9 cellular contexts compared by ENCODE assay signal in the genomic region with DNA sequence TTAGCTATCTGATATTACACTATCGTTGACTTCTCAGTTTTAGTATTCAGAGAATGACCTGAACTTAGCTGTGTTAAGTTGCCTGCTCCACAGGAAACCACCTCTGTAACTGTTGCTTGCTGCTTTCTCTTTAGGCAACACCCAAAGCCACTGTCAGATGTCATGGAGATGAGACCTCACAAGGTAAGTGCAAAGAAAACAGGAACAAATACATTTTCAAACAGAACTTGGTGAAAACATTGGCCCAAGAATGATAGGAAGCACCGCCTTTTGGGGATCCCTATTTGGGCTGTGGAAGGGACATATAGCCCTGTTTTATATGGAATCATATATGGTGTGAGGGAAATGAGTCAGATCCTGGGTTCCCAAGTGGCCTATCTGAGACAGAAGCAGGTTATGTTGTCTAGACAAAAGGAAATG.
A peak's percentile ranks its signal among the peaks of the same experiment; 100 is the strongest.
DNase-seq lines count a peak whose midpoint lies in the region; ATAC-seq, FAIRE-seq and TF ChIP-seq lines count a peak whose summit lies in the region.
"Had no signal": no experiment of that assay in that cellular context is flagged by ENCODE, and none has a peak within 500 bp of the region (broad histone marks: within the 10 kb centered on the region; RNA-seq: fewer than 3 reads in every experiment).

No MANE protein-coding gene starts in this region.

- DNase-seq in CD4-positive, alpha-beta memory T cell, result peak; percentile 78 to 89 (median 87)
- peak; percentile 61 for DNase-seq in activated CD4-positive, alpha-beta T cell treated with anti-CD3 and anti-CD28 coated beads for 36 hours
- DNase-seq in keratinocyte (ENCODE audit: low read depth, low spot score) (no peak), progenitor cell of endocrine pancreas (ENCODE audit: low spot score, unreplicated experiment) (no peak), GM03348 (ENCODE audit: low spot score) (no peak), NCI-H2029 (lab: John Stamatoyannopoulos, UW) (no peak)

- peaks cover 83% of the 10 kb centered on the region for H3K4me1 ChIP-seq in CD4-positive, alpha-beta memory T cell (ENCODE audit: insufficient read depth, low read length)
- peaks cover 3% of the 10 kb centered on the region for H3K4me1 ChIP-seq in keratinocyte (ENCODE audit: control insufficient read depth, extremely low read depth, insufficient read depth, low read length)

- H3K4me3 Mint-ChIP-seq in CD4-positive, alpha-beta memory T cell, result peak overlapping the region; percentile 76 to 90 (median 80)
- H3K4me3 Mint-ChIP-seq in activated CD4-positive, alpha-beta T cell treated with anti-CD3 and anti-CD28 coated beads for 36 hours, result peak overlapping the region; percentile 58
- H3K4me3 Mint-ChIP-seq in progenitor cell of endocrine pancreas (ENCODE audit: low read depth), result no peak overlapping the region

- ATAC-seq in GM19397 (IDR thresholded peaks at IDR 0.05; ENCODE audit: unreplicated experiment) (peak; percentile 87), HG03432 (IDR thresholded peaks at IDR 0.05; ENCODE audit: unreplicated experiment) (peak; percentile 93)
- ATAC-seq in activated CD4-positive, alpha-beta T cell treated with anti-CD3 and anti-CD28 coated beads for 36 hours, result peak; percentile 95

- H3K36me3 ChIP-seq in CD4-positive, alpha-beta memory T cell (ENCODE audit: insufficient read depth, low read length), result no peaks in the 10 kb centered on the region
- H3K36me3 ChIP-seq in keratinocyte (ENCODE audit: control insufficient read depth in 2 of 2, extremely low read depth in 1 of 2, insufficient read depth in 2 of 2, low read length in 2 of 2), result no peaks in the 10 kb centered on the region
- H3K36me3 ChIP-seq: cardiac muscle cell had no signal

- peaks cover 15 to 16% of the 10 kb centered on the region in 2 donors for H3K36me3 Mint-ChIP-seq in CD4-positive, alpha-beta memory T cell
- peaks cover 5% of the 10 kb centered on the region for H3K36me3 Mint-ChIP-seq in activated CD4-positive, alpha-beta T cell treated with anti-CD3 and anti-CD28 coated beads for 36 hours (ENCODE audit: low read depth)
- no peaks in the 10 kb centered on the region for H3K36me3 Mint-ChIP-seq in progenitor cell of endocrine pancreas (ENCODE audit: insufficient read depth)

- peak; percentile 49 for FAIRE-seq in keratinocyte (lab: Jason Lieb, UNC)

- no peaks in the 10 kb centered on the region for H3K27me3 Mint-ChIP-seq in CD4-positive, alpha-beta memory T cell
- no peaks in the 10 kb centered on the region for H3K27me3 Mint-ChIP-seq in activated CD4-positive, alpha-beta T cell treated with anti-CD3 and anti-CD28 coated beads for 36 hours
- H3K27me3 Mint-ChIP-seq in progenitor cell of endocrine pancreas, result peaks cover 3% of the 10 kb centered on the region

- intact Hi-C loops in CD4-positive, alpha-beta memory T cell (cut with micrococcal nuclease), result loop anchor here (1.0 to 5.0 kb wide), 7 partner anchors 17 to 1117 kb away; partner anchors contain the start of genes CWC22 and ITGA4
- intact Hi-C loops in activated CD4-positive, alpha-beta T cell treated with anti-CD3 and anti-CD28 coated beads for 36 hours (cut with DNase I, micrococcal nuclease), result loop anchor here (1.0 kb wide), 2 partner anchors 17 to 18 kb away; no protein-coding TSS in a partner anchor

- H3K4me1 Mint-ChIP-seq in CD4-positive, alpha-beta memory T cell, result peaks cover 43 to 76% (median 50%) of the 10 kb centered on the region in 4 donors
- peaks cover 58% of the 10 kb centered on the region for H3K4me1 Mint-ChIP-seq in activated CD4-positive, alpha-beta T cell treated with anti-CD3 and anti-CD28 coated beads for 36 hours
- peaks cover 2% of the 10 kb centered on the region for H3K4me1 Mint-ChIP-seq in progenitor cell of endocrine pancreas (ENCODE audit: low read depth)

- peak overlapping the region; percentile 96 to 99 (median 97) for H3K27ac Mint-ChIP-seq in CD4-positive, alpha-beta memory T cell
- peak overlapping the region; percentile 85 for H3K27ac Mint-ChIP-seq in activated CD4-positive, alpha-beta T cell treated with anti-CD3 and anti-CD28 coated beads for 36 hours
- no peak overlapping the region for H3K27ac Mint-ChIP-seq in progenitor cell of endocrine pancreas

- H3K9ac ChIP-seq in keratinocyte (ENCODE audit: control insufficient read depth, extremely low read depth, insufficient read depth, low read length), result no peak overlapping the region

- H3K9me3 ChIP-seq in CD4-positive, alpha-beta memory T cell (ENCODE audit: control insufficient read depth in 1 of 2, low read length in 2 of 2), result no peaks in the 10 kb centered on the region
- no peaks in the 10 kb centered on the region for H3K9me3 ChIP-seq in keratinocyte (ENCODE audit: control insufficient read depth, low read depth, low read length)

- peak overlapping the region in 1 of 2 donors; percentile 36 for H3K4me3 ChIP-seq in CD4-positive, alpha-beta memory T cell (ENCODE audit: low read length in 2 of 2)
- no peak overlapping the region for H3K4me3 ChIP-seq in keratinocyte (ENCODE audit: control insufficient read depth in 2 of 3, extremely low read depth in 1 of 3, insufficient read depth in 2 of 3, low read depth in 1 of 3, low read length in 3 of 3)
- H3K4me3 ChIP-seq: cardiac muscle cell had no signal

- TF ChIP-seq CTCF in keratinocyte (optimal IDR thresholded peaks at IDR 0.05 in 1 of 3, IDR thresholded peaks at IDR 0.05 in 1 of 3, conservative IDR thresholded peaks at IDR 0.05 in 1 of 3; ENCODE audit: extremely low read depth in 1 of 3, insufficient read depth in 2 of 3, low read length in 3 of 3) (no peak), progenitor cell of endocrine pancreas (IDR thresholded peaks at IDR 0.05; ENCODE audit: unreplicated experiment) (no peak)

- POLR2A ChIA-PET in CD4-positive, alpha-beta memory T cell (lab: Charles Lee; ENCODE audit: partially characterized antibody), result interaction anchor here (0.6 to 10.8 kb wide), 20 partner anchors 8 to 345 kb away, joined by 3 to 296 read pairs (median 6); partner anchors contain the start of gene ITGA4
- POLR2A ChIA-PET in activated CD4-positive, alpha-beta T cell treated with anti-CD3 and anti-CD28 coated beads for 36 hours (lab: Charles Lee), result interaction anchor here (0.5 kb wide), 1 partner anchor 26 kb away, joined by 3 read pairs; no protein-coding TSS in a partner anchor

- peaks cover 0 to 16% (median 3%) of the 10 kb centered on the region in 8 donors for H3K9me3 Mint-ChIP-seq in CD4-positive, alpha-beta memory T cell
- peaks cover 3% of the 10 kb centered on the region for H3K9me3 Mint-ChIP-seq in activated CD4-positive, alpha-beta T cell treated with anti-CD3 and anti-CD28 coated beads for 36 hours (ENCODE audit: low read depth)
- H3K9me3 Mint-ChIP-seq in progenitor cell of endocrine pancreas (ENCODE audit: low read depth), result peaks cover 2% of the 10 kb centered on the region

- no peaks in the 10 kb centered on the region for H4K20me1 ChIP-seq in keratinocyte (ENCODE audit: control insufficient read depth, extremely low read depth, insufficient read depth, low read length)

- dilution Hi-C loops in keratinocyte (cut with MboI; ENCODE audit: extremely low pct_ligation_motif_present, low sequenced_read_pairs), result no loop called here

- H3K9me1 ChIP-seq in keratinocyte (ENCODE audit: control insufficient read depth, extremely low read depth, insufficient read depth, low read length), result no peaks in the 10 kb centered on the region

- no peaks in the 10 kb centered on the region for H3K27me3 ChIP-seq in CD4-positive, alpha-beta memory T cell (ENCODE audit: insufficient read depth, low read length)
- H3K27me3 ChIP-seq in keratinocyte (ENCODE audit: control insufficient read depth, extremely low read depth, insufficient read depth, low read length), result no peaks in the 10 kb centered on the region
- H3K27me3 ChIP-seq: cardiac muscle cell had no signal

- peak overlapping the region; percentile 78 for H3K27ac ChIP-seq in CD4-positive, alpha-beta memory T cell (ENCODE audit: low read depth, low read length)
- H3K27ac ChIP-seq in keratinocyte (ENCODE audit: control insufficient read depth, insufficient read depth, low read length), result no peak overlapping the region
- H3K27ac ChIP-seq: cardiac muscle cell had no signal

- CTCF ChIA-PET in CD4-positive, alpha-beta memory T cell (lab: Charles Lee; ENCODE audit: partially characterized antibody), result interaction anchor here (0.8 to 5.4 kb wide), 6 partner anchors 11 to 344 kb away, joined by 3 to 34 read pairs (median 4); partner anchors contain the start of gene ITGA4
- CTCF ChIA-PET in activated CD4-positive, alpha-beta T cell treated with anti-CD3 and anti-CD28 coated beads for 36 hours (lab: Charles Lee), result interaction anchor here (0.7 to 2.0 kb wide), 5 partner anchors 14 to 153 kb away, joined by 3 to 6 read pairs (median 3); no protein-coding TSS in a partner anchor

- H3K79me2 ChIP-seq in keratinocyte (ENCODE audit: control insufficient read depth, insufficient read depth, low read length), result no peaks in the 10 kb centered on the region

- H2AFZ ChIP-seq in keratinocyte (ENCODE audit: control insufficient read depth, low read length), result peak overlapping the region; percentile 58

- no peak overlapping the region for H3K4me2 ChIP-seq in keratinocyte (ENCODE audit: control insufficient read depth, extremely low read depth, insufficient read depth, low read depth, low read length)

Comparison
In these comparisons a context has a peak if more than half of its experiments do, and no peak if none do; other contexts are left out.
1. DNase-seq: peak in CD4-positive, alpha-beta memory T cell (5 of 5) and activated CD4-positive, alpha-beta T cell treated with anti-CD3 and anti-CD28 coated beads for 36 hours (single experiment); none in keratinocyte (single experiment), progenitor cell of endocrine pancreas (single experiment), GM03348 (single experiment) and NCI-H2029 (single experiment).
2. Peak in every context shown above with its lines, with median percentiles within 50 percentile points of each other: ATAC-seq.